ENCODE assay signal across 7 cellular contexts in the genomic region with DNA sequence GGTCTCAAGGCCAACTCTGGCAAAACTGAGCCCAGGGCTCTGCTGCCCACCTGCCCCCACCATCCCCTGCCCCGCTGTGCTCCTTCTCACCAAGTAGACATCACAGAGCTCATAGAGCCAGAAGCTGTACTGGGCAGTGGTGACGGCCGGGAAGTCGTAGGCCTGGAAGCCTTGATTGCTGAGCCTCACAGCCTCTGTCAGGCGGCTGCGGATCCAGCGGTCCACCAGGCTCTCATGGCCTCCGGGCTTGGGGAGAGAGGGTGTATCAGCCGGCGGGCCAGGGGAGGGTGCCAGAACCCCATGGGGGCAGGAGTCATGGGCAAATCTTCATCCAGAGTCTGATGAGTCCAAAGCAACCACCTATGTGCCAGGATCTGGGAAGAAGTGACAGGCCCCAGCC. TPM values are rescaled to one million over a fixed set of nuclear protein-coding genes. Genes with fewer than 3 reads are reported as not detected.
"Had no signal": no experiment of that assay in that cellular context is flagged by ENCODE, and none has a peak within 500 bp of the region (broad histone marks: within the 10 kb centered on the region; RNA-seq: fewer than 3 reads in every experiment).

No MANE protein-coding gene starts in this region.

- H2AFZ ChIP-seq: GM23338 had no signal

- H3K4me3 ChIP-seq: GM23338 had no signal

- DNase-seq: H9, HCEC 1CT, IMR-90 had no signal

- FAIRE-seq: H1, H54, HTR-8/SVneo had no signal

- H3K4me2 ChIP-seq: GM23338 had no signal

- ATAC-seq: GM23338 had no signal

RNA-seq across cellular contexts. Expression of a gene that starts 17.5 kb away (rescaled TPM):
- total RNA-seq: IMR-90 had no signal
